ENCODE assay signal across 10 cellular contexts in genomic region chr9:136900988-136901515, GRCh38. TPM values are rescaled to one million over a fixed set of nuclear protein-coding genes. Genes with fewer than 3 reads are reported as not detected.
A peak's percentile ranks its signal among the peaks of the same experiment; 100 is the strongest.
DNase-seq lines count a peak whose midpoint lies in the region; ATAC-seq and TF ChIP-seq lines count a peak whose summit lies in the region.
"Had no signal": no experiment of that assay in that cellular context is flagged by ENCODE, and none has a peak within 500 bp of the region (broad histone marks: within the 10 kb centered on the region; RNA-seq: fewer than 3 reads in every experiment).

No MANE protein-coding gene starts in this region.

- H3K36me3 Mint-ChIP-seq in T-helper 2 cell treated with Interferon-gamma antibody and Interleukin-4, amounts not matched to agents 5 μg/mL and 100 μg/mL, for 36 hours (ENCODE audit: low read depth) = peaks cover 45% of the 10 kb centered on the region
- peaks cover 76% of the 10 kb centered on the region for H3K36me3 Mint-ChIP-seq in activated T-helper 17 cell treated with anti-CD3 and anti-CD28 coated beads, Interleukin-2, amount 50 U/mL, for 72 hours (ENCODE audit: low read depth)
- H3K36me3 Mint-ChIP-seq in immature natural killer cell = peaks cover 3 to 10% (median 4%) of the 10 kb centered on the region in 3 donors

- peaks cover 34 to 61% (median 38%) of the 10 kb centered on the region in 4 donors for H3K4me1 ChIP-seq in stomach

- TF ChIP-seq EP300 in stomach (IDR thresholded peaks at IDR 0.05) = no peak

- peak overlapping the region; percentile 68 for H3K4me3 Mint-ChIP-seq in T-helper 2 cell treated with Interferon-gamma antibody and Interleukin-4, amounts not matched to agents 5 μg/mL and 100 μg/mL, for 36 hours
- peak overlapping the region; percentile 70 for H3K4me3 Mint-ChIP-seq in activated T-helper 17 cell treated with anti-CD3 and anti-CD28 coated beads, Interleukin-2, amount 50 U/mL, for 72 hours
- H3K4me3 Mint-ChIP-seq in immature natural killer cell = peak overlapping the region in 2 of 5 donors; percentile 21 to 73

- no peak for DNase-seq in T-helper 2 cell treated with Interferon-gamma antibody and Interleukin-4, amounts not matched to agents 5 μg/mL and 100 μg/mL, for 36 hours (ENCODE audit: low spot score)
- DNase-seq in T-helper 2 cell (no peak), immature natural killer cell (no peak), stomach (peak; percentile 36), ureter (ENCODE audit: low spot score) (no peak), medulla oblongata (ENCODE audit: extremely low spot score) (no peak)
- no peak for DNase-seq in stimulated activated CD4-positive, alpha-beta T cell treated with anti-CD3 and anti-CD28 coated beads, Interleukin-4, amount 100 ng/mL, for 1 hour
- DNase-seq: NCI-H345, nucleus accumbens had no signal

- TF ChIP-seq POLR2A in stomach (IDR thresholded peaks at IDR 0.05) = no peak

- no peaks in the 10 kb centered on the region for H3K27me3 Mint-ChIP-seq in T-helper 2 cell treated with Interferon-gamma antibody and Interleukin-4, amounts not matched to agents 5 μg/mL and 100 μg/mL, for 36 hours (ENCODE audit: low read depth)
- no peaks in the 10 kb centered on the region for H3K27me3 Mint-ChIP-seq in activated T-helper 17 cell treated with anti-CD3 and anti-CD28 coated beads, Interleukin-2, amount 50 U/mL, for 72 hours
- H3K27me3 Mint-ChIP-seq in immature natural killer cell (ENCODE audit: low read depth in 3 of 3) = peaks cover 0 to 2% (median 0%) of the 10 kb centered on the region in 3 donors

- H3K36me3 ChIP-seq in stomach = peaks cover 3 to 46% (median 31%) of the 10 kb centered on the region in 4 donors

- peak overlapping the region; percentile 73 to 92 (median 84) for H3K27ac ChIP-seq in stomach

- peak overlapping the region; percentile 94 for H3K27ac Mint-ChIP-seq in T-helper 2 cell treated with Interferon-gamma antibody and Interleukin-4, amounts not matched to agents 5 μg/mL and 100 μg/mL, for 36 hours
- H3K27ac Mint-ChIP-seq in activated T-helper 17 cell treated with anti-CD3 and anti-CD28 coated beads, Interleukin-2, amount 50 U/mL, for 72 hours = peak overlapping the region; percentile 88
- H3K27ac Mint-ChIP-seq in immature natural killer cell = peak overlapping the region; percentile 84 to 93 (median 87)

- peak overlapping the region in 1 of 4 donors; percentile 31 for H3K4me3 ChIP-seq in stomach

- no peak for ATAC-seq in activated T-helper 17 cell treated with anti-CD3 and anti-CD28 coated beads, Interleukin-2, amount 50 U/mL, for 72 hours (replicated peaks)

- no peak for TF ChIP-seq CTCF in stomach (IDR thresholded peaks at IDR 0.05)

- H3K9me3 Mint-ChIP-seq in T-helper 2 cell treated with Interferon-gamma antibody and Interleukin-4, amounts not matched to agents 5 μg/mL and 100 μg/mL, for 36 hours = no peaks in the 10 kb centered on the region
- no peaks in the 10 kb centered on the region for H3K9me3 Mint-ChIP-seq in activated T-helper 17 cell treated with anti-CD3 and anti-CD28 coated beads, Interleukin-2, amount 50 U/mL, for 72 hours
- H3K9me3 Mint-ChIP-seq in immature natural killer cell = no peaks in the 10 kb centered on the region

- intact Hi-C loops in stomach (cut with DNase I; ENCODE audit: low total_unique reads) = no loop called here

- 44 to 70% (median 55%) methylated on average over 13 of the region's 13 CpGs for WGBS in stomach, 5 donors

- no peaks in the 10 kb centered on the region for H3K27me3 ChIP-seq in stomach

- peaks cover 36% of the 10 kb centered on the region for H3K4me1 Mint-ChIP-seq in T-helper 2 cell treated with Interferon-gamma antibody and Interleukin-4, amounts not matched to agents 5 μg/mL and 100 μg/mL, for 36 hours (ENCODE audit: low read depth)
- peaks cover 27% of the 10 kb centered on the region for H3K4me1 Mint-ChIP-seq in activated T-helper 17 cell treated with anti-CD3 and anti-CD28 coated beads, Interleukin-2, amount 50 U/mL, for 72 hours
- peaks cover 32 to 35% of the 10 kb centered on the region in 2 donors for H3K4me1 Mint-ChIP-seq in immature natural killer cell

- no peaks in the 10 kb centered on the region for H3K9me3 ChIP-seq in stomach

RNA-seq across cellular contexts. Expression of gene TRAF2, which starts 14.7 kb away (rescaled TPM):
- 10 to 100 TPM; 54.4 to 56.8 TPM for total RNA-seq in activated T-helper 17 cell treated with anti-CD3 and anti-CD28 coated beads, Interleukin-2, amount 50 U/mL, for 72 hours
- polyA plus RNA-seq in immature natural killer cell (10 to 100 TPM in 2 of 3 donors, 1 to 10 TPM in 1; 7.6 to 32.7 (median 11.0) TPM), stomach (10 to 100 TPM; 10.0 to 12.1 (median 11.3) TPM)
- total RNA-seq in stomach (100 to 1,000 TPM in 1 of 5 donors, 10 to 100 TPM in 2, 1 to 10 TPM in 2; 5.5 to 248 (median 12.8) TPM), ureter (16.4 TPM)

RNA-seq across cellular contexts. Expression of gene EDF1, which starts 34.9 kb away (rescaled TPM):
- 100 to 1,000 TPM; 221 to 265 TPM for total RNA-seq in activated T-helper 17 cell treated with anti-CD3 and anti-CD28 coated beads, Interleukin-2, amount 50 U/mL, for 72 hours
- polyA plus RNA-seq in immature natural killer cell (100 to 1,000 TPM; 309 to 463 (median 411) TPM), stomach (100 to 1,000 TPM; 572 to 798 (median 789) TPM)
- total RNA-seq in stomach (100 to 1,000 TPM; 132 to 229 (median 208) TPM), ureter (338 TPM)

RNA-seq across cellular contexts. Expression of gene FBXW5, which starts 43.5 kb away (rescaled TPM):
- total RNA-seq in activated T-helper 17 cell treated with anti-CD3 and anti-CD28 coated beads, Interleukin-2, amount 50 U/mL, for 72 hours = 10 to 100 TPM; 91.0 to 99.2 TPM
- polyA plus RNA-seq in immature natural killer cell (100 to 1,000 TPM; 120 to 211 (median 120) TPM), stomach (100 to 1,000 TPM in 2 of 3 donors, 10 to 100 TPM in 1; 91.0 to 109 (median 102) TPM)
- total RNA-seq in stomach (100 to 1,000 TPM in 4 of 5 donors, 10 to 100 TPM in 1; 47.7 to 435 (median 174) TPM), ureter (62.4 TPM)

RNA-seq across cellular contexts. Expression of gene C8G, which starts 44.0 kb away (rescaled TPM):
- 1 to 10 TPM in 1 of 2 donors, not detected in 1; 3.1 TPM for total RNA-seq in activated T-helper 17 cell treated with anti-CD3 and anti-CD28 coated beads, Interleukin-2, amount 50 U/mL, for 72 hours
- 1 to 10 TPM; 1.7 to 5.1 (median 2.1) TPM for polyA plus RNA-seq in immature natural killer cell
- not detected for total RNA-seq in stomach
- polyA plus RNA-seq in stomach = 1 to 10 TPM in 2 of 3 donors, not detected in 1; 2.3 to 5.5 TPM
- total RNA-seq in ureter = 1.6 TPM

RNA-seq across cellular contexts. Expression of gene MAMDC4, which starts 48.9 kb away (rescaled TPM):
- total RNA-seq in activated T-helper 17 cell treated with anti-CD3 and anti-CD28 coated beads, Interleukin-2, amount 50 U/mL, for 72 hours = 10 to 100 TPM; 18.6 to 27.4 TPM
- polyA plus RNA-seq in immature natural killer cell = under 1 TPM in 1 of 3 donors, not detected in 2; 0.19 TPM
- 100 to 1,000 TPM in 1 of 5 donors, 1 to 10 TPM in 4; 1.8 to 317 (median 5.8) TPM for total RNA-seq in stomach
- 10 to 100 TPM in 1 of 3 donors, 1 to 10 TPM in 2; 1.1 to 11.2 (median 3.1) TPM for polyA plus RNA-seq in stomach
- total RNA-seq in ureter = 10.7 TPM
